In the genomic region with DNA sequence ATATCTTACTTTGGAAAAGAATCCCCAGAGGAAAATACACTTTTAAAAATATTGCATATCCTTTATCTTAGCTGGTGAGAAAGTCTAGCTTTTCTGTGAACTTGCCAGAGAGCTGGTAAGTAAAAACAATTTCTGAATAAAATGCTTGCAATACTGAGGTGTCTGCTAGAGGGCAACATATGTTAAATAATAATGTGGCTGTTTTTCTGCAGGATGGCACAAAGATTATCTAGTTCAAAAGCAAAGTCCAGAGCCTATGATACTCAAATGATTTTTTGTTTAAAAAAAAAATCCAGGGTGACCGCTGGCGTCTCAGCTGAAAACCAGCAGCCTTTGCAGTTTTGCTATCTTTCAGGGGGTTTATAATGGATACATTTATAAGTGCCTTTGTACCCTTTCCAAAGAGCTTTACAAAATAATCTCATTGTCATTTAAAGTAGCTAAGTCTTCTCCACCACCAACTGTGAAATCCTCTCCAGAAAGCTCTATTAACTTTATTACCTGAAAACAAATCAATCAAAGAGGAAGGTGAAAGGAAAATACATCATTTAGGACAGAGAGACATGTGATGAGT, we compare ENCODE assay signal across 9 cellular contexts.
DNase-seq lines count a peak whose midpoint lies in the region; ATAC-seq, FAIRE-seq and TF ChIP-seq lines count a peak whose summit lies in the region.
"Had no signal": no experiment of that assay in that cellular context is flagged by ENCODE, and none has a peak within 500 bp of the region (broad histone marks: within the 10 kb centered on the region; RNA-seq: fewer than 3 reads in every experiment).

No MANE protein-coding gene starts in this region.

- 0 out of 2 replicates have a peak, but pooled peaks cover 3% of the 10 kb centered on the region for H4K20me1 ChIP-seq in K562 (replicated peaks; ENCODE audit: control insufficient read depth, insufficient read depth, low read length)

- no peak overlapping the region for H3K4me3 ChIP-seq in K562

- no peak overlapping the region for H3K9ac ChIP-seq in K562 (ENCODE audit: insufficient read depth in 1 of 2, low read depth in 2 of 2, low read length in 2 of 2)

- in situ Hi-C loops in K562 (cut with MboI) = loop anchor here (5.0 kb wide), 1 partner anchor 421 kb away; no protein-coding TSS in a partner anchor

- H3K9me3 ChIP-seq in K562 (replicated peaks; ENCODE audit: control insufficient read depth, insufficient read depth, low read depth, low read length) (no peaks in the 10 kb centered on the region), T-helper 17 cell (ENCODE audit: control insufficient read depth, low read length, poor library complexity, severe bottlenecking) (no peaks in the 10 kb centered on the region)

- ATAC-seq in K562 (no peak), GM18868 (IDR thresholded peaks at IDR 0.05; ENCODE audit: unreplicated experiment) (no peak), T-helper 17 cell (no peak), HG02759 (IDR thresholded peaks at IDR 0.05; ENCODE audit: unreplicated experiment) (no peak)

- no peak overlapping the region for H3K27ac ChIP-seq in K562 (ENCODE audit: extremely low read depth, low read depth, low read length)

- peaks cover 0 to 8% of the 10 kb centered on the region in 2 experiments; a peak in 3 of 5 replicates for H3K27me3 ChIP-seq in K562 (ENCODE audit: control insufficient read depth in 2 of 2, insufficient read depth in 2 of 2, low read length in 2 of 2)

- intact Hi-C loops in K562 (cut with micrococcal nuclease) = loop anchor here (1.0 kb wide), 1 partner anchor 420 kb away; no protein-coding TSS in a partner anchor

- CTCF ChIA-PET in K562 (lab: Yijun Ruan, JAX; ENCODE audit: low intra/inter-chr PET ratio) = interaction anchor here (1.1 to 1.6 kb wide), 2 partner anchors 420 to 425 kb away, joined by 3 to 6 read pairs; no protein-coding TSS in a partner anchor

- BruUV-seq in K562 (replicated peaks; lab: Mats Ljungman, UMichigan) = no TSS peak

- TF ChIP-seq EP300 in K562 (IDR thresholded peaks at IDR 0.05; ENCODE audit: low read length) = no peak

- no peak overlapping the region for H3K4me3 Mint-ChIP-seq in T-helper 17 cell
- H3K4me3 Mint-ChIP-seq: CD4-positive, CD25-positive, alpha-beta regulatory T cell had no signal

- no peaks in the 10 kb centered on the region for H3K4me1 ChIP-seq in K562 (replicated peaks in 1 of 2; ENCODE audit: control insufficient read depth in 2 of 2, insufficient read depth in 2 of 2, low read length in 2 of 2)

- WGBS in K562 (ENCODE audit: insufficient coverage, low coverage, missing lambda C conversion rate) = 3% methylated on average over 2 of the region's 2 CpGs

- TF ChIP-seq RAD21 in K562 (CRISPR knock-in tag; conservative IDR thresholded peaks at IDR 0.05 in 1 of 2, IDR thresholded peaks at IDR 0.05 in 1 of 2) = peak; percentile 70

- no peak overlapping the region for H2AFZ ChIP-seq in K562 (ENCODE audit: low read depth, low read length)

- no peaks in the 10 kb centered on the region for H3K36me3 Mint-ChIP-seq in T-helper 17 cell (ENCODE audit: low read depth)
- H3K36me3 Mint-ChIP-seq: CD4-positive, CD25-positive, alpha-beta regulatory T cell had no signal

- no peak overlapping the region for H3K27ac Mint-ChIP-seq in T-helper 17 cell
- H3K27ac Mint-ChIP-seq: CD4-positive, CD25-positive, alpha-beta regulatory T cell had no signal

- DNase-seq in NCI-H1417 (lab: John Stamatoyannopoulos, UW) (peak; percentile 23 to 72 (median 56)), NCI-H1417 treated with DMSO at 0.1 percent for 48 hours (lab: John Stamatoyannopoulos, UW) (no peak), NCI-H2029 treated with DMSO at 0.1 percent for 48 hours (lab: John Stamatoyannopoulos, UW) (peak; percentile 50), K562 (ENCODE audit: extremely low read depth in 1 of 4, low spot score in 3 of 4) (peak; percentile 17 to 21 (median 19)), lung microvascular endothelial cell (ENCODE audit: low read depth in 2 of 2) (peak; percentile 56 to 72), T-helper 17 cell (no peak)

- no peaks in the 10 kb centered on the region for H3K79me2 ChIP-seq in K562 (ENCODE audit: control insufficient read depth, insufficient read depth, low read length)

- POLR2A ChIA-PET in K562 (lab: Yijun Ruan, JAX) = interaction anchor here (0.9 to 1.2 kb wide), 3 partner anchors 8 to 33 kb away, joined by 3 to 5 read pairs (median 5); no protein-coding TSS in a partner anchor

- no peaks in the 10 kb centered on the region for H3K9me1 ChIP-seq in K562 (ENCODE audit: control insufficient read depth, insufficient read depth, low read length)

- H3K4me2 ChIP-seq in K562 (ENCODE audit: insufficient read depth, low read length) = no peak overlapping the region

- H3K4me1 Mint-ChIP-seq in T-helper 17 cell = peaks cover 4% of the 10 kb centered on the region
- H3K4me1 Mint-ChIP-seq: CD4-positive, CD25-positive, alpha-beta regulatory T cell had no signal

- H3K36me3 ChIP-seq in K562 (ENCODE audit: control insufficient read depth, insufficient read depth, low read length) = no peaks in the 10 kb centered on the region

- FAIRE-seq in K562 (lab: Jason Lieb, UNC) = peak; percentile 66

- H3K27me3 Mint-ChIP-seq in T-helper 17 cell = peaks cover 48% of the 10 kb centered on the region

- no peak for TF ChIP-seq POLR2A in K562 (conservative IDR thresholded peaks at IDR 0.05)

- peak; percentile 38 to 71 (median 47); a peak in 5 of 6 replicates for TF ChIP-seq CTCF in K562 (IDR thresholded peaks at IDR 0.05 in 2 of 3, conservative IDR thresholded peaks at IDR 0.05 in 1 of 3; ENCODE audit: insufficient read depth in 2 of 3, low read depth in 1 of 3, low read length in 3 of 3)

TF ChIP-seq in K562, 482 proteins besides CTCF, POLR2A, EP300 and RAD21:
- TF ChIP-seq, protein P1, sequence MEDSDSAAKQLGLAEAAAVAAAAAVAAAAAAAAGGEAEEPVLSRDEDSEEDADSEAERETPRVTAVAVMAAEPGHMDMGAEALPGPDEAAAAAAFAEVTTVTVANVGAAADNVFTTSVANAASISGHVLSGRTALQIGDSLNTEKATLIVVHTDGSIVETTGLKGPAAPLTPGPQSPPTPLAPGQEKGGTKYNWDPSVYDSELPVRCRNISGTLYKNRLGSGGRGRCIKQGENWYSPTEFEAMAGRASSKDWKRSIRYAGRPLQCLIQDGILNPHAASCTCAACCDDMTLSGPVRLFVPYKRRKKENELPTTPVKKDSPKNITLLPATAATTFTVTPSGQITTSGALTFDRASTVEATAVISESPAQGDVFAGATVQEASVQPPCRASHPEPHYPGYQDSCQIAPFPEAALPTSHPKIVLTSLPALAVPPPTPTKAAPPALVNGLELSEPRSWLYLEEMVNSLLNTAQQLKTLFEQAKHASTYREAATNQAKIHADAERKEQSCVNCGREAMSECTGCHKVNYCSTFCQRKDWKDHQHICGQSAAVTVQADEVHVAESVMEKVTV (CRISPR knock-in tag; IDR thresholded peaks at IDR 0.05) = peak; percentile 36; the same call in 1 of the 2 replicates
- TF ChIP-seq, protein P2, sequence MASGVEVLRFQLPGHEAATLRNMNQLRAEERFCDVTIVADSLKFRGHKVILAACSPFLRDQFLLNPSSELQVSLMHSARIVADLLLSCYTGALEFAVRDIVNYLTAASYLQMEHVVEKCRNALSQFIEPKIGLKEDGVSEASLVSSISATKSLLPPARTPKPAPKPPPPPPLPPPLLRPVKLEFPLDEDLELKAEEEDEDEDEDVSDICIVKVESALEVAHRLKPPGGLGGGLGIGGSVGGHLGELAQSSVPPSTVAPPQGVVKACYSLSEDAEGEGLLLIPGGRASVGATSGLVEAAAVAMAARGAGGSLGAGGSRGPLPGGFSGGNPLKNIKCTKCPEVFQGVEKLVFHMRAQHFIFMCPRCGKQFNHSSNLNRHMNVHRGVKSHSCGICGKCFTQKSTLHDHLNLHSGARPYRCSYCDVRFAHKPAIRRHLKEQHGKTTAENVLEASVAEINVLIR (CRISPR knock-in tag; IDR thresholded peaks at IDR 0.05) = no peak
- peak; percentile 23; the same call in 1 of the 2 replicates for TF ChIP-seq SMC3 (conservative IDR thresholded peaks at IDR 0.05; ENCODE audit: insufficient read depth, low read depth, low read length)

Comparison
In these comparisons a context has a peak if more than half of its experiments do, and no peak if none do; other contexts are left out.
1. DNase-seq: peak in NCI-H1417 (3 of 3), NCI-H2029 treated with DMSO at 0.1 percent for 48 hours (single experiment), K562 (4 of 4) and lung microvascular endothelial cell (2 of 2); none in NCI-H1417 treated with DMSO at 0.1 percent for 48 hours (single experiment) and T-helper 17 cell (0 of 3).